Comparison of ENCODE assay signal across 32 cellular contexts in genomic region chr6:3898270-3898994, GRCh38.
"Had no signal": no experiment of that assay in that cellular context is flagged by ENCODE, and none has a peak within 500 bp of the region (broad histone marks: within the 10 kb centered on the region; RNA-seq: fewer than 3 reads in every experiment).

No MANE protein-coding gene starts in this region.

- DNase-seq: activated CD4-positive, alpha-beta memory T cell treated with anti-CD3 and anti-CD28 coated beads for 36 hours; activated CD4-positive, alpha-beta T cell treated with anti-CD3 and anti-CD28 coated beads, Interleukin-2, amount 10 ng/mL, durations not matched to agents 24 days and 14 days; activated CD4-positive, CD25-positive, alpha-beta regulatory T cell treated with anti-CD3 and anti-CD28 coated beads, Interleukin-2, amount 50 U/mL, for 72 hours; activated CD8-positive, alpha-beta memory T cell treated with anti-CD3 and anti-CD28 coated beads, Interleukin-2, amount 50 U/mL, for 4 hours; activated effector memory CD4-positive, alpha-beta T cell treated with anti-CD3 and anti-CD28 coated beads, Interleukin-2, amount 50 U/mL, for 16 hours; activated naive CD4-positive, alpha-beta T cell treated with anti-CD3 and anti-CD28 coated beads for 36 hours; activated naive CD8-positive, alpha-beta T cell treated with anti-CD3 and anti-CD28 coated beads for 36 hours; activated T-cell treated with anti-CD3 and anti-CD28 coated beads, Interleukin-2, amount 50 U/mL, for 1 hour; adrenal gland; aorta; cerebellar nuclear complex; colonic mucosa; effector CD8-positive, alpha-beta T cell; esophagus squamous epithelium; heart left ventricle; hypothalamus; immature natural killer cell; kidney; midbrain; naive thymus-derived CD4-positive, alpha-beta T cell; nucleus accumbens; pancreas; spleen; stimulated activated CD4-positive, alpha-beta T cell treated with anti-CD3 and anti-CD28 coated beads, Interleukin-2, amount 100 ng/mL, for 48 hours; stimulated activated naive CD4-positive, alpha-beta T cell treated with Interleukin-2 at 50 U/mL for 16 hours; testis; transverse colon had no signal

- ATAC-seq: gastroesophageal sphincter; heart left ventricle; naive thymus-derived CD4-positive, alpha-beta T cell; pancreas had no signal

- H3K4me3 ChIP-seq: adrenal gland, cardiac muscle cell, colonic mucosa, esophagus squamous epithelium, gastroesophageal sphincter, heart left ventricle, pancreas, prostate gland, spleen, testis, transverse colon had no signal

- H3K36me3 ChIP-seq: adrenal gland, cardiac muscle cell, colonic mucosa, esophagus squamous epithelium, gastroesophageal sphincter, heart left ventricle, pancreas, prostate gland, spleen, transverse colon had no signal

- H3K4me1 ChIP-seq: adrenal gland, colonic mucosa, esophagus squamous epithelium, gastroesophageal sphincter, pancreas, prostate gland, spleen, testis, transverse colon had no signal

- H3K27ac ChIP-seq: adrenal gland, cardiac muscle cell, colonic mucosa, epithelial cell of prostate, esophagus squamous epithelium, gastroesophageal sphincter, heart left ventricle, pancreas, prostate gland, spleen, testis, transverse colon had no signal

- H3K27me3 ChIP-seq: adrenal gland, cardiac muscle cell, colonic mucosa, gastroesophageal sphincter, heart left ventricle, pancreas, testis, transverse colon had no signal

- H3K9me3 ChIP-seq: adrenal gland, colonic mucosa, esophagus squamous epithelium, gastroesophageal sphincter, heart left ventricle, pancreas, prostate gland, spleen, testis, transverse colon had no signal

- FAIRE-seq: endometrium, kidney, pancreas had no signal
